Comparison of ENCODE assay signal across 14 cellular contexts in genomic region chr1:54285815-54286214, GRCh38.
A peak's percentile ranks its signal among the peaks of the same experiment; 100 is the strongest.
DNase-seq lines count a peak whose midpoint lies in the region; ATAC-seq and TF ChIP-seq lines count a peak whose summit lies in the region.
"Had no signal": no experiment of that assay in that cellular context is flagged by ENCODE, and none has a peak within 500 bp of the region (broad histone marks: within the 10 kb centered on the region; RNA-seq: fewer than 3 reads in every experiment).

No MANE protein-coding gene starts in this region.

- H3K27me3 ChIP-seq in CD4-positive, alpha-beta memory T cell (ENCODE audit: insufficient read depth, low read length), result no peaks in the 10 kb centered on the region
- no peaks in the 10 kb centered on the region for H3K27me3 ChIP-seq in Peyer's patch
- no peaks in the 10 kb centered on the region for H3K27me3 ChIP-seq in prostate gland (replicated peaks; ENCODE audit: insufficient read depth)

- no peak overlapping the region for H3K4me3 ChIP-seq in CD4-positive, alpha-beta memory T cell (ENCODE audit: low read length in 2 of 2)
- H3K4me3 ChIP-seq in Peyer's patch, result no peak overlapping the region
- no peak overlapping the region for H3K4me3 ChIP-seq in prostate gland

- H3K27me3 Mint-ChIP-seq in CD4-positive, alpha-beta memory T cell, result no peaks in the 10 kb centered on the region

- peaks cover 1 to 6% of the 10 kb centered on the region in 2 donors for H3K36me3 Mint-ChIP-seq in CD4-positive, alpha-beta memory T cell

- peak overlapping the region in 5 of 7 donors; percentile 15 to 90 (median 66) for H3K27ac Mint-ChIP-seq in CD4-positive, alpha-beta memory T cell

- TF ChIP-seq POLR2A in Peyer's patch (IDR thresholded peaks at IDR 0.05), result no peak
- no peak for TF ChIP-seq POLR2A in prostate gland (IDR thresholded peaks at IDR 0.05)

- ATAC-seq in HG03442 (IDR thresholded peaks at IDR 0.05; ENCODE audit: unreplicated experiment), result no peak
- ATAC-seq: esophagus mucosa had no signal

- DNase-seq in CD4-positive, alpha-beta memory T cell, result no peak
- DNase-seq in Peyer's patch (no peak), prostate gland (ENCODE audit: low spot score) (no peak), HEK293T (ENCODE audit: extremely low spot score) (no peak), head of caudate nucleus (no peak), GM10266 (ENCODE audit: extremely low spot score) (no peak)
- DNase-seq: mesendoderm; NCI-H1105 treated with DMSO at 0.1 percent for 48 hours; NCI-H82; stimulated activated CD4-positive, alpha-beta T cell treated with anti-CD3 and anti-CD28 coated beads, Interleukin-2, amount 100 ng/mL, for 24 hours had no signal

- CTCF ChIA-PET in CD4-positive, alpha-beta memory T cell (lab: Charles Lee; ENCODE audit: partially characterized antibody), result interaction anchor here (0.7 to 1.3 kb wide), 4 partner anchors 13 to 203 kb away, joined by 3 to 4 read pairs (median 4); no protein-coding TSS in a partner anchor
- CTCF ChIA-PET in HEK293T (lab: Yijun Ruan, JAX), result interaction anchor here (3.0 kb wide), 1 partner anchor 12 kb away, joined by 9 read pairs; no protein-coding TSS in a partner anchor

- no peaks in the 10 kb centered on the region for H3K9me3 Mint-ChIP-seq in CD4-positive, alpha-beta memory T cell

- intact Hi-C loops in CD4-positive, alpha-beta memory T cell (cut with micrococcal nuclease), result no loop called here
- intact Hi-C loops in prostate gland (cut with DNase I), result loop anchor here (5.0 kb wide), 1 partner anchor 51 kb away; no protein-coding TSS in a partner anchor
- intact Hi-C loops in head of caudate nucleus (cut with DNase I), result no loop called here

- H3K4me1 Mint-ChIP-seq in CD4-positive, alpha-beta memory T cell, result peaks cover 49 to 86% (median 66%) of the 10 kb centered on the region in 4 donors

- H3K4me3 Mint-ChIP-seq in CD4-positive, alpha-beta memory T cell, result peak overlapping the region in 6 of 8 donors; percentile 22 to 80 (median 46)
- H3K4me3 Mint-ChIP-seq: CD14-positive monocyte had no signal

- H3K36me3 ChIP-seq in CD4-positive, alpha-beta memory T cell (ENCODE audit: insufficient read depth, low read length), result no peaks in the 10 kb centered on the region
- H3K36me3 ChIP-seq in Peyer's patch (peaks cover 0 to 3% (median 0%) of the 10 kb centered on the region in 3 donors), prostate gland (no peaks in the 10 kb centered on the region)

- WGBS in prostate gland, result 95% methylated on average over 5 of the region's 5 CpGs

- no peak for TF ChIP-seq CTCF in Peyer's patch (IDR thresholded peaks at IDR 0.05)
- TF ChIP-seq CTCF in prostate gland (IDR thresholded peaks at IDR 0.05), result no peak
- no peak for TF ChIP-seq CTCF in GM10266 (IDR thresholded peaks at IDR 0.05; ENCODE audit: control insufficient read depth, insufficient read depth, low read depth, missing control alignments)

- POLR2A ChIA-PET in CD4-positive, alpha-beta memory T cell (lab: Charles Lee; ENCODE audit: partially characterized antibody), result interaction anchor here (1.4 to 1.5 kb wide), 2 partner anchors 8 to 11 kb away, joined by 3 to 5 read pairs; no protein-coding TSS in a partner anchor
- POLR2A ChIA-PET in HEK293T (lab: Yijun Ruan, JAX), result no interaction called here

- H3K9me3 ChIP-seq in CD4-positive, alpha-beta memory T cell (ENCODE audit: control insufficient read depth in 1 of 2, low read length in 2 of 2), result no peaks in the 10 kb centered on the region
- H3K9me3 ChIP-seq in Peyer's patch, result no peaks in the 10 kb centered on the region
- no peaks in the 10 kb centered on the region for H3K9me3 ChIP-seq in prostate gland

- no peak overlapping the region for H3K27ac ChIP-seq in CD4-positive, alpha-beta memory T cell (ENCODE audit: low read depth, low read length)
- H3K27ac ChIP-seq in Peyer's patch (peak overlapping the region in 3 of 4 donors; percentile 3 to 75 (median 69)), cingulate gyrus (ENCODE audit: low read depth, low read length) (peak overlapping the region; percentile 88), prostate gland (peak overlapping the region; percentile 35 to 72)

- peaks cover 68% of the 10 kb centered on the region for H3K4me1 ChIP-seq in CD4-positive, alpha-beta memory T cell (ENCODE audit: insufficient read depth, low read length)
- peaks cover 0 to 65% (median 22%) of the 10 kb centered on the region in 4 donors for H3K4me1 ChIP-seq in Peyer's patch
- peaks cover 34% of the 10 kb centered on the region for H3K4me1 ChIP-seq in prostate gland (replicated peaks)

TF ChIP-seq in HEK293T, 16 proteins besides CTCF, POLR2A, EP300 and RAD21:
- no peak for TF ChIP-seq CTBP1 (IDR thresholded peaks at IDR 0.05; ENCODE audit: borderline replicate concordance)
TF ChIP-seq in HEK293T: peak in this region for 0.
